In the genomic region with DNA sequence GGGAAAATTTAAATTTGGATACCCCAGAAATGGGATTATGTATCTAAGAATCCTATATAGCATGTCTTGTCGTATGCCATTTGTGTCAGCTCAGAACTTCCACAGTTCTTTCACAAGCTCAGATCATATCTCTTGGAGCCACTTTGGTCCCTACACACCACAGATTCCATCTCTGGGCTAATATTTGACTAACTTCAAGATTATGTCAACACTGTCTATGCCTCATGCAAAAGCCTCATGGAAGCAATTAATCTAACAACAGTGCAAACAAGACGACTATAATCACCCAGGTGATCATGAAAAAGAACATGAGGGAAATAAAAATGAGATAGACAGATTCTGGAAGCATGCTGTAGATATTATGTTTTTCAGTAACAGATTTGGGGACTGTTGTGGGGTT, we compare ENCODE assay signal across 18 cellular contexts.
A peak's percentile ranks its signal among the peaks of the same experiment; 100 is the strongest.
DNase-seq lines count a peak whose midpoint lies in the region; ATAC-seq and TF ChIP-seq lines count a peak whose summit lies in the region.
"Had no signal": no experiment of that assay in that cellular context is flagged by ENCODE, and none has a peak within 500 bp of the region (broad histone marks: within the 10 kb centered on the region; RNA-seq: fewer than 3 reads in every experiment).

No MANE protein-coding gene starts in this region.

- H3K27ac Mint-ChIP-seq in Calu3 (ENCODE audit: unreplicated experiment) = peak overlapping the region; percentile 42
- peak overlapping the region in 2 of 3 experiments; percentile 18 to 35 for H3K27ac Mint-ChIP-seq in nephron
- H3K27ac Mint-ChIP-seq in activated T-cell treated with anti-CD3 and anti-CD28 coated beads, Interleukin-2, amount 50 U/mL, for 72 hours = no peak overlapping the region
- H3K27ac Mint-ChIP-seq: activated CD4-positive, alpha-beta T cell treated with anti-CD3 and anti-CD28 coated beads, Interleukin-2, amount 10 ng/mL, durations not matched to agents 24 days and 14 days; CD4-positive, CD25-positive, alpha-beta regulatory T cell had no signal

- H3K4me3 Mint-ChIP-seq in Calu3 (ENCODE audit: low read depth, unreplicated experiment) = no peak overlapping the region
- H3K4me3 Mint-ChIP-seq in nephron = no peak overlapping the region
- H3K4me3 Mint-ChIP-seq in activated T-cell treated with anti-CD3 and anti-CD28 coated beads, Interleukin-2, amount 50 U/mL, for 72 hours = no peak overlapping the region
- H3K4me3 Mint-ChIP-seq: activated CD4-positive, alpha-beta T cell treated with anti-CD3 and anti-CD28 coated beads, Interleukin-2, amount 10 ng/mL, durations not matched to agents 24 days and 14 days; CD4-positive, CD25-positive, alpha-beta regulatory T cell had no signal

- TF ChIP-seq CTCF in Calu3 (IDR thresholded peaks at IDR 0.05; ENCODE audit: unreplicated experiment) (no peak), nephron (IDR thresholded peaks at IDR 0.05; ENCODE audit: unreplicated experiment in 3 of 3) (no peak), coronary artery (IDR thresholded peaks at IDR 0.05) (no peak)

- CTCF ChIA-PET in Calu3 (lab: Charles Lee) = interaction anchor here (0.7 to 1.0 kb wide), 2 partner anchors 10 to 191 kb away, joined by 3 read pairs; no protein-coding TSS in a partner anchor

- peak; percentile 2 for DNase-seq in Calu3
- peak; percentile 83 for DNase-seq in NCI-H146 (lab: John Stamatoyannopoulos, UW)
- peak; percentile 5 for DNase-seq in SK-N-DZ (ENCODE audit: low spot score)
- DNase-seq in Kasumi-1 (lab: John Stamatoyannopoulos, UW) = no peak
- no peak for DNase-seq in coronary artery (ENCODE audit: low spot score)
- DNase-seq in activated T-cell treated with anti-CD3 and anti-CD28 coated beads, Interleukin-2, amount 50 U/mL, for 72 hours = no peak
- DNase-seq: activated CD4-positive, alpha-beta T cell treated with anti-CD3 and anti-CD28 coated beads, Interleukin-2, amount 10 ng/mL, durations not matched to agents 24 days and 14 days; activated effector memory CD4-positive, alpha-beta T cell treated with Interleukin-2 at 50 U/mL for 16 hours; CD4-positive, CD25-positive, alpha-beta regulatory T cell; foreskin melanocyte; NCI-H1436; RPMI8226; stimulated activated CD4-positive, alpha-beta T cell treated with anti-CD3 and anti-CD28 coated beads, Interleukin-15, amount 100 ng/mL, for 24 hours had no signal

- no peaks in the 10 kb centered on the region for H3K9me3 Mint-ChIP-seq in Calu3 (ENCODE audit: low read depth, unreplicated experiment)
- H3K9me3 Mint-ChIP-seq in nephron = no peaks in the 10 kb centered on the region
- H3K9me3 Mint-ChIP-seq in activated T-cell treated with anti-CD3 and anti-CD28 coated beads, Interleukin-2, amount 50 U/mL, for 72 hours = no peaks in the 10 kb centered on the region
- H3K9me3 Mint-ChIP-seq: activated CD4-positive, alpha-beta T cell treated with anti-CD3 and anti-CD28 coated beads, Interleukin-2, amount 10 ng/mL, durations not matched to agents 24 days and 14 days; CD4-positive, CD25-positive, alpha-beta regulatory T cell had no signal

- ATAC-seq in GM21717 (IDR thresholded peaks at IDR 0.05; ENCODE audit: unreplicated experiment) = no peak
- no peak for ATAC-seq in activated T-cell treated with anti-CD3 and anti-CD28 coated beads, Interleukin-2, amount 50 U/mL, for 72 hours (replicated peaks in 1 of 2)
- ATAC-seq: K562 had no signal

- no TSS peak for BruUV-seq in Calu3 (replicated peaks; lab: Mats Ljungman, UMichigan)

- H3K27me3 Mint-ChIP-seq in Calu3 (ENCODE audit: unreplicated experiment) = peaks cover 14% of the 10 kb centered on the region
- H3K27me3 Mint-ChIP-seq in nephron (ENCODE audit: low read depth) = no peaks in the 10 kb centered on the region
- no peaks in the 10 kb centered on the region for H3K27me3 Mint-ChIP-seq in activated T-cell treated with anti-CD3 and anti-CD28 coated beads, Interleukin-2, amount 50 U/mL, for 72 hours (ENCODE audit: low read depth)
- H3K27me3 Mint-ChIP-seq: activated CD4-positive, alpha-beta T cell treated with anti-CD3 and anti-CD28 coated beads, Interleukin-2, amount 10 ng/mL, durations not matched to agents 24 days and 14 days; CD4-positive, CD25-positive, alpha-beta regulatory T cell had no signal

- H3K36me3 Mint-ChIP-seq in Calu3 (ENCODE audit: insufficient read depth, unreplicated experiment) (peaks cover 5% of the 10 kb centered on the region), nephron (ENCODE audit: low read depth) (no peaks in the 10 kb centered on the region)
- H3K36me3 Mint-ChIP-seq in activated T-cell treated with anti-CD3 and anti-CD28 coated beads, Interleukin-2, amount 50 U/mL, for 72 hours (ENCODE audit: insufficient read depth in 2 of 2) = no peaks in the 10 kb centered on the region
- H3K36me3 Mint-ChIP-seq: CD4-positive, CD25-positive, alpha-beta regulatory T cell had no signal

- no peak overlapping the region for H3K27ac ChIP-seq in coronary artery
- H3K27ac ChIP-seq: cardiac muscle cell, suprapubic skin had no signal

- H3K4me1 Mint-ChIP-seq in Calu3 (ENCODE audit: low read depth, unreplicated experiment) (peaks cover 15% of the 10 kb centered on the region), nephron (peaks cover 25% of the 10 kb centered on the region)
- H3K4me1 Mint-ChIP-seq in activated T-cell treated with anti-CD3 and anti-CD28 coated beads, Interleukin-2, amount 50 U/mL, for 72 hours (ENCODE audit: low read depth) = no peaks in the 10 kb centered on the region
- H3K4me1 Mint-ChIP-seq: activated CD4-positive, alpha-beta T cell treated with anti-CD3 and anti-CD28 coated beads, Interleukin-2, amount 10 ng/mL, durations not matched to agents 24 days and 14 days; CD4-positive, CD25-positive, alpha-beta regulatory T cell had no signal

- intact Hi-C loops in Calu3 (cut with micrococcal nuclease; ENCODE audit: unreplicated experiment) = loop anchor here (2.0 to 10.0 kb wide), 3 partner anchors 20 to 380 kb away; no protein-coding TSS in a partner anchor

- H3K4me3 ChIP-seq in coronary artery = no peak overlapping the region
- H3K4me3 ChIP-seq: cardiac muscle cell, K562, suprapubic skin had no signal

Comparison
In these comparisons a context has a peak if more than half of its experiments do, and no peak if none do; other contexts are left out.
1. DNase-seq: peak in Calu3 (single experiment), NCI-H146 (single experiment) and SK-N-DZ (single experiment); none in Kasumi-1 (0 of 2), coronary artery (single experiment) and activated T-cell treated with anti-CD3 and anti-CD28 coated beads, Interleukin-2, amount 50 U/mL, for 72 hours (0 of 2).